ENCODE assay signal across 21 cellular contexts in genomic region chr4:170674176-170674575, GRCh38.
"Had no signal": no experiment of that assay in that cellular context is flagged by ENCODE, and none has a peak within 500 bp of the region (broad histone marks: within the 10 kb centered on the region; RNA-seq: fewer than 3 reads in every experiment).

No MANE protein-coding gene starts in this region.

- ATAC-seq: activated naive CD8-positive, alpha-beta T cell treated with anti-CD3 and anti-CD28 coated beads, Interleukin-2, amount 50 U/mL, for 24 hours; activated T-cell treated with anti-CD3 and anti-CD28 coated beads, Interleukin-2, amount 50 U/mL, for 72 hours; natural killer cell treated with Interleukin-12 subunit alpha and Interleukin-12 subunit beta and Interleukin-15 and Interleukin-18, amount 100 ng/mL, for 72 hours; T-helper 17 cell had no signal

- H3K36me3 ChIP-seq: left ventricle myocardium inferior, ovary, prostate gland, spleen, upper lobe of left lung had no signal

- H3K4me1 ChIP-seq: left ventricle myocardium inferior, prostate gland, spleen, upper lobe of left lung had no signal

- H3K27ac ChIP-seq: hepatocyte, left ventricle myocardium inferior, ovary, prostate gland, spleen, upper lobe of left lung had no signal

- H3K4me3 ChIP-seq: hepatocyte, left ventricle myocardium inferior, ovary, prostate gland, spleen, upper lobe of left lung had no signal

- H3K9me3 ChIP-seq: left ventricle myocardium inferior, ovary, prostate gland, upper lobe of left lung had no signal

- DNase-seq: activated CD4-positive, alpha-beta memory T cell treated with anti-CD3 and anti-CD28 coated beads for 36 hours; activated CD4-positive, alpha-beta T cell treated with anti-CD3 and anti-CD28 coated beads for 48 hours; activated effector memory CD4-positive, alpha-beta T cell treated with Interleukin-2 at 50 U/mL for 16 hours; activated naive CD4-positive, alpha-beta T cell treated with anti-CD3 and anti-CD28 coated beads for 36 hours; activated naive CD8-positive, alpha-beta T cell treated with anti-CD3 and anti-CD28 coated beads, Interleukin-2, amount 50 U/mL, for 24 hours; activated T-cell treated with anti-CD3 and anti-CD28 coated beads, Interleukin-2, amount 50 U/mL, for 72 hours; aorta; caudate nucleus; effector CD4-positive, alpha-beta T cell; erythroblast; glutamatergic neuron; left ventricle myocardium inferior; ovary; spleen; stimulated activated CD4-positive, alpha-beta T cell treated with anti-CD3 and anti-CD28 coated beads, Interleukin-4, amount 100 ng/mL, for 24 hours; stimulated activated naive CD4-positive, alpha-beta T cell treated with Interleukin-2 at 50 U/mL for 16 hours; T-helper 17 cell; upper lobe of left lung had no signal

- H3K27me3 ChIP-seq: hepatocyte, ovary, spleen, upper lobe of left lung had no signal
